21 cellular contexts compared by ENCODE assay signal in the genomic region with DNA sequence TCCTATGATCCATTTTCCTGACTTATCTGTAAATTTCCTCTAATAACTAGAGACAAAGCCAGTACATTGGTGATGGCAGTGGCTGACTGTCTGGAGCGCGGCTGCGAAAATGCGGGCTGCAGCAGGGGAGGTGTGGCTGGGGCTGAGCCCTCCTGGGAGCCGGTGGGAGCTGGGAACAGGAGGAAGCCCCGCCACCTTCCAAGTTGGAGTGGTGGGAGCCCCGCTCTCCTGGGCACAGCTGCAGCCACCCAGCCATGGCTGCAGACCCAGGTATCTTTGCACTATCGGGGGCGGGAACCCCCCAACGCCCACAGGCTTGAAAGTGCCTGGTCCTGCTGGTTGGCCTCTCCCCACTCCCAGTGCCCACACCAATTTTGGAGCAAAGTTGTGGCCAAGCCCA.
DNase-seq lines count a peak whose midpoint lies in the region; ATAC-seq and TF ChIP-seq lines count a peak whose summit lies in the region.
"Had no signal": no experiment of that assay in that cellular context is flagged by ENCODE, and none has a peak within 500 bp of the region (broad histone marks: within the 10 kb centered on the region; RNA-seq: fewer than 3 reads in every experiment).

No MANE protein-coding gene starts in this region.

- ATAC-seq in GM23338 (peak; percentile 31; the same call in 2 of the 3 replicates), mucosa of descending colon (no peak), upper lobe of left lung (ENCODE audit: low FRiP score in 2 of 2) (peak; percentile 31 to 40), HG03280 (IDR thresholded peaks at IDR 0.05; ENCODE audit: unreplicated experiment) (no peak)
- ATAC-seq: A549; CD8-positive, alpha-beta T cell; GM12878; HCT116; K562 had no signal

- no peaks in the 10 kb centered on the region for H3K79me2 ChIP-seq in GM23338 (replicated peaks; ENCODE audit: insufficient read depth)

- H3K9me2 ChIP-seq in GM23338 (ENCODE audit: insufficient read depth) = peaks cover 4% of the 10 kb centered on the region; the same call in 1 of the 2 replicates

- no peak overlapping the region for H3K27ac ChIP-seq in GM23338 (ENCODE audit: low read depth)
- H3K27ac ChIP-seq in upper lobe of left lung = no peak overlapping the region
- H3K27ac ChIP-seq: A549, BLaER1, SK-N-MC had no signal

- H3K27me3 ChIP-seq in GM23338 (ENCODE audit: insufficient read depth) = no peaks in the 10 kb centered on the region
- no peaks in the 10 kb centered on the region for H3K27me3 ChIP-seq in upper lobe of left lung
- H3K27me3 ChIP-seq: BLaER1 had no signal

- TF ChIP-seq CTCF in GM23338 (conservative IDR thresholded peaks at IDR 0.05; ENCODE audit: low read depth in 2 of 2) = no peak
- TF ChIP-seq CTCF in chondrocyte (IDR thresholded peaks at IDR 0.05) = no peak
- TF ChIP-seq CTCF in mucosa of descending colon (IDR thresholded peaks at IDR 0.05) = no peak
- TF ChIP-seq CTCF in upper lobe of left lung (IDR thresholded peaks at IDR 0.05) = no peak

- TF ChIP-seq POLR2A in upper lobe of left lung (IDR thresholded peaks at IDR 0.05) = no peak

- no peaks in the 10 kb centered on the region for H3K27me3 Mint-ChIP-seq in GM23338 (ENCODE audit: insufficient read depth, low read depth, poor library complexity)
- H3K27me3 Mint-ChIP-seq in chondrocyte (ENCODE audit: low read depth) = peaks cover 4% of the 10 kb centered on the region

- H3K4me1 ChIP-seq in GM23338 (ENCODE audit: insufficient read depth) (no peaks in the 10 kb centered on the region), mucosa of descending colon (ENCODE audit: low read depth) (no peaks in the 10 kb centered on the region), upper lobe of left lung (no peaks in the 10 kb centered on the region)
- H3K4me1 ChIP-seq: A549, BLaER1 had no signal

- no peaks in the 10 kb centered on the region for H3F3A ChIP-seq in GM23338 (replicated peaks; ENCODE audit: low read depth)

- H3K27ac Mint-ChIP-seq in GM23338 (no peak overlapping the region), chondrocyte (ENCODE audit: unreplicated experiment) (no peak overlapping the region)
- H3K27ac Mint-ChIP-seq: CD8-positive, alpha-beta T cell had no signal

- H3K9me3 ChIP-seq in mucosa of descending colon (no peaks in the 10 kb centered on the region), upper lobe of left lung (peaks cover 0 to 5% (median 0%) of the 10 kb centered on the region in 4 donors)
- H3K9me3 ChIP-seq: A549, BLaER1 had no signal

- no peaks in the 10 kb centered on the region for H3K9me3 Mint-ChIP-seq in GM23338
- H3K9me3 Mint-ChIP-seq in chondrocyte (ENCODE audit: low read depth) = peaks cover 6% of the 10 kb centered on the region
- H3K9me3 Mint-ChIP-seq: CD8-positive, alpha-beta T cell had no signal

- intact Hi-C loops in mucosa of descending colon (cut with DNase I, micrococcal nuclease) = no loop called here

- H3K36me3 ChIP-seq in GM23338 (ENCODE audit: insufficient read depth) (no peaks in the 10 kb centered on the region), mucosa of descending colon (ENCODE audit: low read depth) (no peaks in the 10 kb centered on the region), upper lobe of left lung (no peaks in the 10 kb centered on the region)
- H3K36me3 ChIP-seq: BLaER1 had no signal

- H3K4me3 Mint-ChIP-seq in GM23338 (no peak overlapping the region), chondrocyte (ENCODE audit: unreplicated experiment) (no peak overlapping the region)
- H3K4me3 Mint-ChIP-seq: CD8-positive, alpha-beta T cell had no signal

- no peak overlapping the region for H3K4me2 ChIP-seq in GM23338
- H3K4me2 ChIP-seq: A549, BLaER1 had no signal

- H4K20me1 ChIP-seq in GM23338 (replicated peaks; ENCODE audit: insufficient read depth) = no peaks in the 10 kb centered on the region
- H4K20me1 ChIP-seq: BLaER1 had no signal

- H3K36me3 Mint-ChIP-seq in GM23338 (ENCODE audit: low read depth) (no peaks in the 10 kb centered on the region), chondrocyte (ENCODE audit: low read depth) (no peaks in the 10 kb centered on the region)
- H3K36me3 Mint-ChIP-seq: CD8-positive, alpha-beta T cell had no signal

- DNase-seq in GM23338 (ENCODE audit: low spot score) = no peak
- peak; percentile 86 for DNase-seq in chondrocyte (ENCODE audit: low spot score)
- DNase-seq in mucosa of descending colon = peak in 2 of 3 donors; percentile 4 to 35
- peak in 1 of 2 donors; percentile 44 for DNase-seq in upper lobe of left lung
- no peak for DNase-seq in GM19240 (ENCODE audit: insufficient read length, low spot score)
- DNase-seq in activated naive CD4-positive, alpha-beta T cell treated with anti-CD3 and anti-CD28 coated beads, Interleukin-2, amount 50 U/mL, for 16 hours = no peak
- DNase-seq: Calu3; CD8-positive, alpha-beta T cell; EL; NCI-H1105; NCI-H2081; NCI-H2171 treated with DMSO at 0.1 percent for 48 hours; NK-92 treated with Interleukin-12 subunit alpha and Interleukin-12 subunit beta, amount 100 ng/mL, for 24 hours; SHP77 had no signal

- TF ChIP-seq EP300 in upper lobe of left lung (IDR thresholded peaks at IDR 0.05) = no peak

- no peak overlapping the region for H2AFZ ChIP-seq in GM23338

- 89 to 96% methylated on average over 7 to 9 of the region's 10 CpGs for WGBS in upper lobe of left lung, 2 donors

- H3K4me1 Mint-ChIP-seq in GM23338 (no peaks in the 10 kb centered on the region), chondrocyte (ENCODE audit: low read depth) (no peaks in the 10 kb centered on the region)

- H3K4me3 ChIP-seq in GM23338 (no peak overlapping the region), mucosa of descending colon (no peak overlapping the region), upper lobe of left lung (no peak overlapping the region)
- H3K4me3 ChIP-seq: A549, BLaER1, GM12878, K562, SK-N-MC had no signal

TF ChIP-seq in GM23338, 12 proteins besides CTCF, POLR2A, EP300 and RAD21 (continues in another document):
- no peak for TF ChIP-seq STAT1 (IDR thresholded peaks at IDR 0.05; ENCODE audit: unreplicated experiment)
- no peak for TF ChIP-seq POLR2AphosphoS5 (IDR thresholded peaks at IDR 0.05; ENCODE audit: low read depth)
- TF ChIP-seq EZH2 (IDR thresholded peaks at IDR 0.05; ENCODE audit: low read depth, unreplicated experiment) = no peak
- TF ChIP-seq, protein P1, sequence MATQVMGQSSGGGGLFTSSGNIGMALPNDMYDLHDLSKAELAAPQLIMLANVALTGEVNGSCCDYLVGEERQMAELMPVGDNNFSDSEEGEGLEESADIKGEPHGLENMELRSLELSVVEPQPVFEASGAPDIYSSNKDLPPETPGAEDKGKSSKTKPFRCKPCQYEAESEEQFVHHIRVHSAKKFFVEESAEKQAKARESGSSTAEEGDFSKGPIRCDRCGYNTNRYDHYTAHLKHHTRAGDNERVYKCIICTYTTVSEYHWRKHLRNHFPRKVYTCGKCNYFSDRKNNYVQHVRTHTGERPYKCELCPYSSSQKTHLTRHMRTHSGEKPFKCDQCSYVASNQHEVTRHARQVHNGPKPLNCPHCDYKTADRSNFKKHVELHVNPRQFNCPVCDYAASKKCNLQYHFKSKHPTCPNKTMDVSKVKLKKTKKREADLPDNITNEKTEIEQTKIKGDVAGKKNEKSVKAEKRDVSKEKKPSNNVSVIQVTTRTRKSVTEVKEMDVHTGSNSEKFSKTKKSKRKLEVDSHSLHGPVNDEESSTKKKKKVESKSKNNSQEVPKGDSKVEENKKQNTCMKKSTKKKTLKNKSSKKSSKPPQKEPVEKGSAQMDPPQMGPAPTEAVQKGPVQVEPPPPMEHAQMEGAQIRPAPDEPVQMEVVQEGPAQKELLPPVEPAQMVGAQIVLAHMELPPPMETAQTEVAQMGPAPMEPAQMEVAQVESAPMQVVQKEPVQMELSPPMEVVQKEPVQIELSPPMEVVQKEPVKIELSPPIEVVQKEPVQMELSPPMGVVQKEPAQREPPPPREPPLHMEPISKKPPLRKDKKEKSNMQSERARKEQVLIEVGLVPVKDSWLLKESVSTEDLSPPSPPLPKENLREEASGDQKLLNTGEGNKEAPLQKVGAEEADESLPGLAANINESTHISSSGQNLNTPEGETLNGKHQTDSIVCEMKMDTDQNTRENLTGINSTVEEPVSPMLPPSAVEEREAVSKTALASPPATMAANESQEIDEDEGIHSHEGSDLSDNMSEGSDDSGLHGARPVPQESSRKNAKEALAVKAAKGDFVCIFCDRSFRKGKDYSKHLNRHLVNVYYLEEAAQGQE (IDR thresholded peaks at IDR 0.05; ENCODE audit: unreplicated experiment) = no peak

Comparison
In these comparisons a context has a peak if more than half of its experiments do, and no peak if none do; other contexts are left out.
1. ATAC-seq: peak in GM23338 (single experiment) and upper lobe of left lung (2 of 2); none in mucosa of descending colon (single experiment) and HG03280 (single experiment).
2. DNase-seq: peak in chondrocyte (single experiment) and mucosa of descending colon (2 of 3); none in GM23338 (single experiment), GM19240 (single experiment) and activated naive CD4-positive, alpha-beta T cell treated with anti-CD3 and anti-CD28 coated beads, Interleukin-2, amount 50 U/mL, for 16 hours (single experiment).